ENCODE assay signal across 19 cellular contexts in genomic region chr2:229388746-229389145, GRCh38.
"Had no signal": no experiment of that assay in that cellular context is flagged by ENCODE, and none has a peak within 500 bp of the region (broad histone marks: within the 10 kb centered on the region; RNA-seq: fewer than 3 reads in every experiment).

No MANE protein-coding gene starts in this region.

- H3K36me3 ChIP-seq: esophagus squamous epithelium, lower lobe of right lung, neural progenitor cell, prostate gland, right lobe of liver, stomach had no signal

- H3K27ac ChIP-seq: epithelial cell of prostate, neural progenitor cell, parathyroid adenoma, right lobe of liver had no signal

- FAIRE-seq: endometrium had no signal

- H3K9me3 ChIP-seq: prostate gland, right lobe of liver had no signal

- H3K4me1 ChIP-seq: esophagus squamous epithelium, neural progenitor cell, parathyroid adenoma, prostate gland, stomach had no signal

- H3K27me3 ChIP-seq: esophagus squamous epithelium, neural progenitor cell, right lobe of liver, stomach had no signal

- ATAC-seq: left lobe of liver; natural killer cell treated with Interleukin-12 subunit alpha and Interleukin-12 subunit beta and Interleukin-15 and Interleukin-18, amount 100 ng/mL, for 72 hours; right lobe of liver had no signal

- DNase-seq: effector memory CD4-positive, alpha-beta T cell; esophagus squamous epithelium; foreskin melanocyte; islet precursor cell; lower lobe of right lung; mesenchymal stem cell; midbrain; nucleus accumbens; right lobe of liver; stimulated activated naive CD4-positive, alpha-beta T cell; stomach had no signal

- H3K4me3 ChIP-seq: esophagus squamous epithelium, lower lobe of right lung, neural progenitor cell, prostate gland, right lobe of liver, skin epidermis, stomach had no signal
